23 cellular contexts compared by ENCODE assay signal in the genomic region with DNA sequence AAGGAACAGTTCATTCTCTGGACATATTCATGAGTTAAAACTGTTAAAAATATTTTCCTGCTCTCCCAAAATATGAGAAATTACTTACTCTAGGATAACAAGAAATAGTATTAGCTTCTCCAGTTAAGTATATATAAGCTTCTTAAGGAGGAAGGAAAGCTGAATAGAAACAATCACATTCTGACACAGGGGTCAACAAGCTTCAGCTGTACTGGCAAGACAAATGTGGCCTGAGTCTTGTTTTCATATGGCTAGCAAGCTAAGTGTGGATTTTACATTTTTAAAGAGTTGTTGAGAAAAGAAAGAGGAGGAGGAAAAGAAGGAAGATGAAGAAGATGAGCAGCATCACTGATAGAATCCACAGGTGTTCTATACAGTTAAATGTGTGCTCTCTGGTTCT.
DNase-seq lines count a peak whose midpoint lies in the region; TF ChIP-seq lines count a peak whose summit lies in the region.
"Had no signal": no experiment of that assay in that cellular context is flagged by ENCODE, and none has a peak within 500 bp of the region (broad histone marks: within the 10 kb centered on the region; RNA-seq: fewer than 3 reads in every experiment).

No MANE protein-coding gene starts in this region.

- no peaks in the 10 kb centered on the region for H3K9me3 ChIP-seq in endodermal cell (ENCODE audit: control insufficient read depth, low read length)
- no peaks in the 10 kb centered on the region for H3K9me3 ChIP-seq in neural progenitor cell (ENCODE audit: low read depth)
- H3K9me3 ChIP-seq: A549, BLaER1 had no signal

- no peaks in the 10 kb centered on the region for H3K36me3 ChIP-seq in endodermal cell (ENCODE audit: control insufficient read depth, insufficient read depth, low read length)
- H3K36me3 ChIP-seq in neural progenitor cell: no peaks in the 10 kb centered on the region
- H3K36me3 ChIP-seq: BLaER1 had no signal

- H3K4me1 Mint-ChIP-seq in endodermal cell (peaks cover 49% of the 10 kb centered on the region), neural progenitor cell (peaks cover 16% of the 10 kb centered on the region)
- no peaks in the 10 kb centered on the region for H3K4me1 Mint-ChIP-seq in activated naive CD8-positive, alpha-beta T cell treated with anti-CD3 and anti-CD28 coated beads for 36 hours
- no peaks in the 10 kb centered on the region for H3K4me1 Mint-ChIP-seq in activated CD4-positive, alpha-beta memory T cell treated with anti-CD3 and anti-CD28 coated beads for 36 hours (ENCODE audit: low read depth)
- H3K4me1 Mint-ChIP-seq: B cell; CD14-positive monocyte; CD4-positive, alpha-beta memory T cell; CD4-positive, CD25-positive, alpha-beta regulatory T cell; CD8-positive, alpha-beta memory T cell had no signal

- H3K9me3 Mint-ChIP-seq in endodermal cell (no peaks in the 10 kb centered on the region), neural progenitor cell (no peaks in the 10 kb centered on the region)
- H3K9me3 Mint-ChIP-seq in activated naive CD8-positive, alpha-beta T cell treated with anti-CD3 and anti-CD28 coated beads for 36 hours: no peaks in the 10 kb centered on the region
- no peaks in the 10 kb centered on the region for H3K9me3 Mint-ChIP-seq in activated CD4-positive, alpha-beta memory T cell treated with anti-CD3 and anti-CD28 coated beads for 36 hours
- H3K9me3 Mint-ChIP-seq: CD14-positive monocyte; CD4-positive, alpha-beta memory T cell had no signal

- intact Hi-C loops in activated CD4-positive, alpha-beta memory T cell treated with anti-CD3 and anti-CD28 coated beads for 36 hours (cut with micrococcal nuclease): no loop called here

- POLR2A ChIA-PET in activated CD4-positive, alpha-beta memory T cell treated with anti-CD3 and anti-CD28 coated beads for 36 hours (lab: Charles Lee): no interaction called here

- no peaks in the 10 kb centered on the region for H3K79me2 ChIP-seq in neural progenitor cell (ENCODE audit: low read depth)

- no peaks in the 10 kb centered on the region for H4K20me1 ChIP-seq in neural progenitor cell (ENCODE audit: low read depth)
- H4K20me1 ChIP-seq: BLaER1 had no signal

- TF ChIP-seq CTCF in endodermal cell (conservative IDR thresholded peaks at IDR 0.05) (no peak), neural progenitor cell (IDR thresholded peaks at IDR 0.05) (no peak), retinal pigment epithelial cell (conservative IDR thresholded peaks at IDR 0.05; ENCODE audit: low read depth, low read length) (no peak)

- peaks cover 13% of the 10 kb centered on the region for H3F3A ChIP-seq in neural progenitor cell (ENCODE audit: low read depth)

- H3K4me1 ChIP-seq in endodermal cell (ENCODE audit: control insufficient read depth, insufficient read depth, low read length) (no peaks in the 10 kb centered on the region), neural progenitor cell (peaks cover 50% of the 10 kb centered on the region)
- H3K4me1 ChIP-seq: A549, BLaER1 had no signal

- H3K27ac Mint-ChIP-seq in endodermal cell (no peak overlapping the region), neural progenitor cell (no peak overlapping the region)
- no peak overlapping the region for H3K27ac Mint-ChIP-seq in activated naive CD8-positive, alpha-beta T cell treated with anti-CD3 and anti-CD28 coated beads for 36 hours
- no peak overlapping the region for H3K27ac Mint-ChIP-seq in activated CD4-positive, alpha-beta memory T cell treated with anti-CD3 and anti-CD28 coated beads for 36 hours
- H3K27ac Mint-ChIP-seq: B cell; CD14-positive monocyte; CD4-positive, alpha-beta memory T cell; CD4-positive, CD25-positive, alpha-beta regulatory T cell; CD8-positive, alpha-beta memory T cell had no signal

- H3K4me3 Mint-ChIP-seq in endodermal cell (peak overlapping the region; percentile 2), neural progenitor cell (no peak overlapping the region)
- no peak overlapping the region for H3K4me3 Mint-ChIP-seq in activated naive CD8-positive, alpha-beta T cell treated with anti-CD3 and anti-CD28 coated beads for 36 hours
- no peak overlapping the region for H3K4me3 Mint-ChIP-seq in activated CD4-positive, alpha-beta memory T cell treated with anti-CD3 and anti-CD28 coated beads for 36 hours
- H3K4me3 Mint-ChIP-seq: B cell; CD14-positive monocyte; CD4-positive, alpha-beta memory T cell; CD4-positive, CD25-positive, alpha-beta regulatory T cell; CD8-positive, alpha-beta memory T cell had no signal

- H3K36me3 Mint-ChIP-seq in endodermal cell (ENCODE audit: low read depth) (no peaks in the 10 kb centered on the region), neural progenitor cell (no peaks in the 10 kb centered on the region)
- H3K36me3 Mint-ChIP-seq in activated naive CD8-positive, alpha-beta T cell treated with anti-CD3 and anti-CD28 coated beads for 36 hours: no peaks in the 10 kb centered on the region
- H3K36me3 Mint-ChIP-seq in activated CD4-positive, alpha-beta memory T cell treated with anti-CD3 and anti-CD28 coated beads for 36 hours: no peaks in the 10 kb centered on the region
- H3K36me3 Mint-ChIP-seq: CD14-positive monocyte; CD4-positive, alpha-beta memory T cell; CD4-positive, CD25-positive, alpha-beta regulatory T cell; CD8-positive, alpha-beta memory T cell had no signal

- H3K4me2 ChIP-seq in neural progenitor cell: peak overlapping the region; percentile 55
- H3K4me2 ChIP-seq: A549, BLaER1 had no signal

- H3K27me3 ChIP-seq in endodermal cell (ENCODE audit: control insufficient read depth, insufficient read depth, low read length, poor library complexity, severe bottlenecking): peaks cover 71% of the 10 kb centered on the region
- no peaks in the 10 kb centered on the region for H3K27me3 ChIP-seq in neural progenitor cell
- H3K27me3 ChIP-seq: BLaER1 had no signal

- H2AFZ ChIP-seq in neural progenitor cell (replicated peaks): no peak overlapping the region

- H3K27ac ChIP-seq in endodermal cell (ENCODE audit: low read depth, low read length) (no peak overlapping the region), neural progenitor cell (peak overlapping the region; percentile 60)
- H3K27ac ChIP-seq: 22Rv1, A549, BLaER1 had no signal

- peaks cover 23% of the 10 kb centered on the region for H3K27me3 Mint-ChIP-seq in endodermal cell (ENCODE audit: insufficient read depth)
- H3K27me3 Mint-ChIP-seq in neural progenitor cell (ENCODE audit: insufficient read depth, low read depth): no peaks in the 10 kb centered on the region
- no peaks in the 10 kb centered on the region for H3K27me3 Mint-ChIP-seq in activated naive CD8-positive, alpha-beta T cell treated with anti-CD3 and anti-CD28 coated beads for 36 hours
- H3K27me3 Mint-ChIP-seq in activated CD4-positive, alpha-beta memory T cell treated with anti-CD3 and anti-CD28 coated beads for 36 hours: no peaks in the 10 kb centered on the region
- H3K27me3 Mint-ChIP-seq: CD4-positive, alpha-beta memory T cell; CD4-positive, CD25-positive, alpha-beta regulatory T cell; CD8-positive, alpha-beta memory T cell had no signal

- CTCF ChIA-PET in activated CD4-positive, alpha-beta memory T cell treated with anti-CD3 and anti-CD28 coated beads for 36 hours (lab: Charles Lee): no interaction called here

- DNase-seq in NCI-H82 (lab: John Stamatoyannopoulos, UW) (peak; percentile 43), NCI-H82 treated with DMSO at 0.1 percent for 48 hours (lab: John Stamatoyannopoulos, UW; ENCODE audit: unreplicated experiment) (no peak), endodermal cell (no peak), neural progenitor cell (ENCODE audit: low spot score) (peak; percentile 52), retinal pigment epithelial cell (ENCODE audit: low read depth) (peak; percentile 71), NCI-H2196 treated with DMSO at 0.1 percent for 48 hours (lab: John Stamatoyannopoulos, UW; ENCODE audit: unreplicated experiment) (no peak)
- DNase-seq in activated naive CD8-positive, alpha-beta T cell treated with anti-CD3 and anti-CD28 coated beads for 36 hours: no peak
- DNase-seq in activated CD4-positive, alpha-beta memory T cell treated with anti-CD3 and anti-CD28 coated beads for 36 hours: no peak
- DNase-seq: AML-193; C1 segment of cervical spinal cord; CD4-positive, alpha-beta memory T cell; CD4-positive, CD25-positive, alpha-beta regulatory T cell; CD8-positive, alpha-beta memory T cell; COR-L47; DMS 273 treated with DMSO at 0.1 percent for 48 hours; DMS153; DMS79 treated with DMSO at 0.1 percent for 48 hours; GF-D8 had no signal

- H3K4me3 ChIP-seq in endodermal cell (ENCODE audit: low read length) (no peak overlapping the region), neural progenitor cell (no peak overlapping the region), retinal pigment epithelial cell (ENCODE audit: low read length) (no peak overlapping the region)
- H3K4me3 ChIP-seq: A549, BLaER1 had no signal

- H3K9ac ChIP-seq in endodermal cell (ENCODE audit: extremely low read depth, low read length, poor library complexity, severe bottlenecking): no peak overlapping the region
- H3K9ac ChIP-seq in neural progenitor cell: no peak overlapping the region
- H3K9ac ChIP-seq: BLaER1 had no signal

Comparison
In these comparisons a context has a peak if more than half of its experiments do, and no peak if none do; other contexts are left out.
1. DNase-seq: peak in NCI-H82 (single experiment), neural progenitor cell (single experiment) and retinal pigment epithelial cell (single experiment); none in NCI-H82 treated with DMSO at 0.1 percent for 48 hours (single experiment), endodermal cell (single experiment), NCI-H2196 treated with DMSO at 0.1 percent for 48 hours (single experiment), activated naive CD8-positive, alpha-beta T cell treated with anti-CD3 and anti-CD28 coated beads for 36 hours (single experiment) and activated CD4-positive, alpha-beta memory T cell treated with anti-CD3 and anti-CD28 coated beads for 36 hours (single experiment).